10 cellular contexts compared by ENCODE assay signal in the genomic region with DNA sequence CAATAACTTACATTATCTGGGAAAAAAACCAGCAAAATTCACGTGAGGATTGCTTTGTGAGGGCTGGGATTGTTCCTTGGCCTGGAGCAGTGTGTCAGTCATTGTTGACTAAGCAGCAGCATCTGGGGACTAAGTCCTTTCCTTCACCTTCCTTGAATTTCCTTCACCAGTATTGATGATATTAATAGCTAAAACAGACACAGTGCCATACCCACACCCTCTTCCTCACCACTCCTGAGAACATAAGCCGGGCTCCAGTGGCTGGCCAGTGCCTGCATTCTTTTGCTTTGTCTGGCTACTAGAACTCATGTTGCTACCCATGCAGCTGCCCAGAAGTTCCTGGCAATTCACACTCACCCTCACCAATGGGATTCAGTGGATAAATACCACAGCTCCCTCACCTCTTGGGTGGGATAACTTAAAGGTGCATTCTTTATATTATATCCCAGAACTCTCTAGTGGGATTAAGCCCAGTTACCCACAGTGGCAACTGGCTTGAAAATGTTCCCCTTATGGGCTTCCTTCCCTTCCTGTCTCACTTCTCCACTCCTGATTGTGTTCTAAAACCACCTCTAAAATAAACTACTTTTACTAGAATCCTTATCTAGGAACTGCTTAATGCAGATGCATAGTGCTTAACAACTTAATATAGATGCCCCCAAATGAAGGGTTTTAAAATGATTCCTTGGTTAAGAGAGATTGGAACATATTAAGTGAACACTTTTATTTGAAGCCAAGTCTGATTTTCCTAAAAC. TPM values are rescaled to one million over a fixed set of nuclear protein-coding genes. Genes with fewer than 3 reads are reported as not detected.
DNase-seq lines count a peak whose midpoint lies in the region; ATAC-seq and TF ChIP-seq lines count a peak whose summit lies in the region.
"Had no signal": no experiment of that assay in that cellular context is flagged by ENCODE, and none has a peak within 500 bp of the region (broad histone marks: within the 10 kb centered on the region; RNA-seq: fewer than 3 reads in every experiment).

No MANE protein-coding gene starts in this region.

- intact Hi-C loops in transverse colon (cut with DNase I; ENCODE audit: low total_unique reads) = no loop called here

- H3K9me3 Mint-ChIP-seq in activated T-cell treated with anti-CD3 and anti-CD28 coated beads, Interleukin-2, amount 50 U/mL, for 72 hours = peaks cover 3 to 7% of the 10 kb centered on the region in 2 donors

- H2AFZ ChIP-seq in Loucy (ENCODE audit: low read length) = no peak overlapping the region

- H3K27me3 ChIP-seq in Loucy (ENCODE audit: insufficient read depth, low read length, poor library complexity, severe bottlenecking) (no peaks in the 10 kb centered on the region), gastroesophageal sphincter (no peaks in the 10 kb centered on the region), transverse colon (no peaks in the 10 kb centered on the region)
- H3K27me3 ChIP-seq: thyroid gland had no signal

- no peak for DNase-seq in activated T-cell treated with anti-CD3 and anti-CD28 coated beads, Interleukin-2, amount 50 U/mL, for 72 hours
- DNase-seq in activated T-cell treated with anti-CD3 and anti-CD28 coated beads, Interleukin-2, amount 50 U/mL, for 1 hour = no peak
- no peak for DNase-seq in transverse colon
- no peak for DNase-seq in NAMALWA (ENCODE audit: low spot score)
- no peak for DNase-seq in T1000 (lab: John Stamatoyannopoulos, UW)
- DNase-seq in HPDE6-E6E7 (ENCODE audit: extremely low spot score) = no peak
- DNase-seq: kidney glomerular epithelial cell, thyroid gland had no signal

- H3K9me2 ChIP-seq in Loucy (replicated peaks; ENCODE audit: low read depth, low read length) = no peaks in the 10 kb centered on the region

- H3K36me3 Mint-ChIP-seq in activated T-cell treated with anti-CD3 and anti-CD28 coated beads, Interleukin-2, amount 50 U/mL, for 72 hours (ENCODE audit: insufficient read depth in 2 of 2) = peaks cover 5 to 11% of the 10 kb centered on the region in 2 donors

- TF ChIP-seq EP300 in gastroesophageal sphincter (IDR thresholded peaks at IDR 0.05) (no peak), transverse colon (IDR thresholded peaks at IDR 0.05; ENCODE audit: low read depth) (no peak)

- TF ChIP-seq CTCF in Loucy (conservative IDR thresholded peaks at IDR 0.05; ENCODE audit: low read length) (no peak), gastroesophageal sphincter (IDR thresholded peaks at IDR 0.05) (no peak), transverse colon (IDR thresholded peaks at IDR 0.05) (no peak)

- 31 to 40% methylated on average over 2 of the region's 2 CpGs for WGBS in gastroesophageal sphincter (ENCODE audit: low coverage in 1 of 2), 2 donors
- WGBS in transverse colon (ENCODE audit: low coverage in 1 of 2), 2 donors = 40 to 60% methylated on average over 1 to 2 of the region's 2 CpGs

- peak overlapping the region; percentile 77 for H3K4me2 ChIP-seq in Loucy (ENCODE audit: low read depth, low read length, poor library complexity, severe bottlenecking)

- H3K27me3 Mint-ChIP-seq in activated T-cell treated with anti-CD3 and anti-CD28 coated beads, Interleukin-2, amount 50 U/mL, for 72 hours (ENCODE audit: low read depth) = peaks cover 4% of the 10 kb centered on the region

- H3K4me1 ChIP-seq in Loucy (ENCODE audit: insufficient read depth, low read length, poor library complexity, severe bottlenecking) (peaks cover 67% of the 10 kb centered on the region), gastroesophageal sphincter (peaks cover 20 to 74% (median 36%) of the 10 kb centered on the region in 3 donors), transverse colon (peaks cover 0 to 49% (median 22%) of the 10 kb centered on the region in 4 donors)

- H3K79me2 ChIP-seq in Loucy (ENCODE audit: insufficient read depth, low read length) = peaks cover 43% of the 10 kb centered on the region

- no peak overlapping the region for H3K4me3 ChIP-seq in Loucy (ENCODE audit: low read length, poor library complexity, severe bottlenecking)
- H3K4me3 ChIP-seq in gastroesophageal sphincter = no peak overlapping the region
- no peak overlapping the region for H3K4me3 ChIP-seq in transverse colon
- H3K4me3 ChIP-seq: thyroid gland had no signal

- TF ChIP-seq POLR2A in gastroesophageal sphincter (IDR thresholded peaks at IDR 0.05) = no peak
- no peak for TF ChIP-seq POLR2A in transverse colon (IDR thresholded peaks at IDR 0.05)

- H3K36me3 ChIP-seq in Loucy (ENCODE audit: insufficient read depth, low read length) = no peaks in the 10 kb centered on the region
- no peaks in the 10 kb centered on the region for H3K36me3 ChIP-seq in gastroesophageal sphincter
- no peaks in the 10 kb centered on the region for H3K36me3 ChIP-seq in transverse colon
- H3K36me3 ChIP-seq: thyroid gland had no signal

- H4K20me1 ChIP-seq in Loucy (ENCODE audit: insufficient read depth, low read length, poor library complexity, severe bottlenecking) = peaks cover 4% of the 10 kb centered on the region

- in situ Hi-C loops in transverse colon (cut with MboI; ENCODE audit: low pct_ligation_motif_present in 1 of 4, low pct_unique_long_range_greater_than_20kb in 1 of 4, low sequenced_read_pairs in 3 of 4) = no loop called here

- H3K4me1 Mint-ChIP-seq in activated T-cell treated with anti-CD3 and anti-CD28 coated beads, Interleukin-2, amount 50 U/mL, for 72 hours (ENCODE audit: low read depth) = peaks cover 59% of the 10 kb centered on the region

- H3K27ac ChIP-seq in gastroesophageal sphincter (peak overlapping the region; percentile 55 to 66 (median 59)), transverse colon (peak overlapping the region in 3 of 4 donors; percentile 13 to 39 (median 30))
- H3K27ac ChIP-seq: thyroid gland had no signal

- peak overlapping the region; percentile 80 for H3K27ac Mint-ChIP-seq in activated T-cell treated with anti-CD3 and anti-CD28 coated beads, Interleukin-2, amount 50 U/mL, for 72 hours

- H3K9ac ChIP-seq in Loucy (ENCODE audit: low read depth, low read length, poor library complexity, severe bottlenecking) = no peak overlapping the region

- H3K4me3 Mint-ChIP-seq in activated T-cell treated with anti-CD3 and anti-CD28 coated beads, Interleukin-2, amount 50 U/mL, for 72 hours = peak overlapping the region in 1 of 2 donors; percentile 54

- H3K9me3 ChIP-seq in Loucy (ENCODE audit: insufficient read depth, low read depth, low read length) (peaks cover 7% of the 10 kb centered on the region; the same call in 1 of the 2 replicates), gastroesophageal sphincter (no peaks in the 10 kb centered on the region), transverse colon (no peaks in the 10 kb centered on the region)
- H3K9me3 ChIP-seq: thyroid gland had no signal

- ATAC-seq in activated T-cell treated with anti-CD3 and anti-CD28 coated beads, Interleukin-2, amount 50 U/mL, for 72 hours (replicated peaks in 1 of 2) = peak in 1 of 2 donors; percentile 21
- no peak for ATAC-seq in gastroesophageal sphincter

- H3F3A ChIP-seq in Loucy (ENCODE audit: low read depth) = peaks cover 20% of the 10 kb centered on the region; the same call in 1 of the 2 replicates

RNA-seq across cellular contexts. Expression of a gene that starts 24.0 kb away (rescaled TPM):
- total RNA-seq in activated T-cell treated with anti-CD3 and anti-CD28 coated beads, Interleukin-2, amount 50 U/mL, for 72 hours = 1 to 10 TPM; 3.2 to 3.4 TPM
- total RNA-seq in gastroesophageal sphincter = 100 to 1,000 TPM in 1 of 4 donors, 10 to 100 TPM in 3; 60.8 to 104 (median 69.0) TPM
- 10 to 100 TPM; 13.1 to 18.6 (median 15.8) TPM for total RNA-seq in transverse colon
